In genomic region chr4:184474261-184475095, GRCh38 we compare ENCODE assay signal across 1 cellular context.
TF ChIP-seq lines count a peak whose summit lies in the region.

Gene IRF2 (minus strand): TSS chr4:184474550. CDS start chr4:184429064, 45,486 bp downstream.

TF ChIP-seq in HepG2, 621 proteins besides CTCF, POLR2A, EP300 and RAD21 (continued from another document and continues in another):
- no peak for TF ChIP-seq ZBTB10 (CRISPR knock-in tag; IDR thresholded peaks at IDR 0.05; ENCODE audit: borderline replicate concordance)
- TF ChIP-seq TEAD3 (CRISPR knock-in tag; optimal IDR thresholded peaks at IDR 0.05; ENCODE audit: borderline replicate concordance): peak; percentile 46
- TF ChIP-seq ZBTB3 (CRISPR knock-in tag; IDR thresholded peaks at IDR 0.05; ENCODE audit: borderline replicate concordance, low read depth): no peak
- TF ChIP-seq ZBTB14 (CRISPR knock-in tag; IDR thresholded peaks at IDR 0.05): no peak
- TF ChIP-seq TIGD3 (CRISPR knock-in tag; IDR thresholded peaks at IDR 0.05; ENCODE audit: borderline replicate concordance): no peak
- peak; percentile 48; the same call in 1 of the 2 replicates for TF ChIP-seq HMG20B (CRISPR knock-in tag; conservative IDR thresholded peaks at IDR 0.05)
- TF ChIP-seq ZNF816 (CRISPR knock-in tag; IDR thresholded peaks at IDR 0.05; ENCODE audit: borderline replicate concordance): peak; percentile 6; the same call in 1 of the 2 replicates
- peak; percentile 72 for TF ChIP-seq ZNF142 (CRISPR knock-in tag; IDR thresholded peaks at IDR 0.05)
- TF ChIP-seq MAFG (CRISPR knock-in tag; IDR thresholded peaks at IDR 0.05): no peak
- 0 out of 2 replicates have a peak, but pooled peaks have one; percentile 46 for TF ChIP-seq ZXDC (CRISPR knock-in tag; IDR thresholded peaks at IDR 0.05)
- TF ChIP-seq NFE2 (CRISPR knock-in tag; IDR thresholded peaks at IDR 0.05): no peak
- peak; percentile 52; the same call in 1 of the 2 replicates for TF ChIP-seq UBTF (CRISPR knock-in tag; IDR thresholded peaks at IDR 0.05)
- no peak for TF ChIP-seq HDAC6 (IDR thresholded peaks at IDR 0.05; ENCODE audit: low read depth, low read length)
- TF ChIP-seq NCOA1 (CRISPR knock-in tag; IDR thresholded peaks at IDR 0.05): 0 out of 2 replicates have a peak, but pooled peaks have one; percentile 32
- TF ChIP-seq ZNF747 (CRISPR knock-in tag; IDR thresholded peaks at IDR 0.05; ENCODE audit: borderline replicate concordance): no peak; the same call in 1 of the 2 replicates
- TF ChIP-seq FOXK1 (CRISPR knock-in tag; IDR thresholded peaks at IDR 0.05; ENCODE audit: borderline replicate concordance, low read depth): peak; percentile 60; the same call in 1 of the 2 replicates
- no peak for TF ChIP-seq ZNF430 (CRISPR knock-in tag; IDR thresholded peaks at IDR 0.05)
- TF ChIP-seq SIN3B (IDR thresholded peaks at IDR 0.05; ENCODE audit: low read length): no peak
- TF ChIP-seq GTF2F1 (IDR thresholded peaks at IDR 0.05; ENCODE audit: low read length): no peak
- peak; percentile 29; the same call in 1 of the 2 replicates for TF ChIP-seq SALL2 (CRISPR knock-in tag; IDR thresholded peaks at IDR 0.05)
- TF ChIP-seq RCOR2 (CRISPR knock-in tag; IDR thresholded peaks at IDR 0.05): no peak; the same call in 1 of the 2 replicates
- no peak for TF ChIP-seq HOXA9 (CRISPR knock-in tag; IDR thresholded peaks at IDR 0.05; ENCODE audit: borderline replicate concordance)
- peak; percentile 38; the same call in 1 of the 2 replicates for TF ChIP-seq MTA1 (CRISPR knock-in tag; IDR thresholded peaks at IDR 0.05; ENCODE audit: borderline replicate concordance)
- 0 out of 2 replicates have a peak, but pooled peaks have one; percentile 81 for TF ChIP-seq IRF9 (CRISPR knock-in tag; IDR thresholded peaks at IDR 0.05; ENCODE audit: borderline replicate concordance)
- TF ChIP-seq SKIL (CRISPR knock-in tag; IDR thresholded peaks at IDR 0.05; ENCODE audit: borderline replicate concordance): peak; percentile 78
- peak; percentile 91 for TF ChIP-seq ZNF263 (CRISPR knock-in tag; IDR thresholded peaks at IDR 0.05)
- TF ChIP-seq RAD51 (IDR thresholded peaks at IDR 0.05; ENCODE audit: borderline replicate concordance): no peak
- 0 out of 2 replicates have a peak, but pooled peaks have one; percentile 54 for TF ChIP-seq GFI1 (CRISPR knock-in tag; IDR thresholded peaks at IDR 0.05; ENCODE audit: borderline replicate concordance)
- peak; percentile 45; the same call in 1 of the 2 replicates for TF ChIP-seq HDAC2 (CRISPR knock-in tag; IDR thresholded peaks at IDR 0.05)
- peak; percentile 74 for TF ChIP-seq RXRB (CRISPR knock-in tag; IDR thresholded peaks at IDR 0.05; ENCODE audit: borderline replicate concordance)
- TF ChIP-seq ZNF780A (CRISPR knock-in tag; IDR thresholded peaks at IDR 0.05): 0 out of 2 replicates have a peak, but pooled peaks have one; percentile 61
- TF ChIP-seq ZNF563 (CRISPR knock-in tag; IDR thresholded peaks at IDR 0.05): no peak
- no peak for TF ChIP-seq DBP (CRISPR knock-in tag; IDR thresholded peaks at IDR 0.05; ENCODE audit: not compliant biosample characterization)
- TF ChIP-seq JDP2 (CRISPR knock-in tag; IDR thresholded peaks at IDR 0.05; ENCODE audit: borderline replicate concordance): no peak; the same call in 1 of the 2 replicates
- TF ChIP-seq TCF7 (IDR thresholded peaks at IDR 0.05; ENCODE audit: low read depth): 0 out of 2 replicates have a peak, but pooled peaks have one; percentile 33
- no peak for TF ChIP-seq SMAD9 (CRISPR knock-in tag; IDR thresholded peaks at IDR 0.05)
- peak; percentile 74; the same call in 1 of the 2 replicates for TF ChIP-seq MIXL1 (CRISPR knock-in tag; IDR thresholded peaks at IDR 0.05)
